In the genomic region with DNA sequence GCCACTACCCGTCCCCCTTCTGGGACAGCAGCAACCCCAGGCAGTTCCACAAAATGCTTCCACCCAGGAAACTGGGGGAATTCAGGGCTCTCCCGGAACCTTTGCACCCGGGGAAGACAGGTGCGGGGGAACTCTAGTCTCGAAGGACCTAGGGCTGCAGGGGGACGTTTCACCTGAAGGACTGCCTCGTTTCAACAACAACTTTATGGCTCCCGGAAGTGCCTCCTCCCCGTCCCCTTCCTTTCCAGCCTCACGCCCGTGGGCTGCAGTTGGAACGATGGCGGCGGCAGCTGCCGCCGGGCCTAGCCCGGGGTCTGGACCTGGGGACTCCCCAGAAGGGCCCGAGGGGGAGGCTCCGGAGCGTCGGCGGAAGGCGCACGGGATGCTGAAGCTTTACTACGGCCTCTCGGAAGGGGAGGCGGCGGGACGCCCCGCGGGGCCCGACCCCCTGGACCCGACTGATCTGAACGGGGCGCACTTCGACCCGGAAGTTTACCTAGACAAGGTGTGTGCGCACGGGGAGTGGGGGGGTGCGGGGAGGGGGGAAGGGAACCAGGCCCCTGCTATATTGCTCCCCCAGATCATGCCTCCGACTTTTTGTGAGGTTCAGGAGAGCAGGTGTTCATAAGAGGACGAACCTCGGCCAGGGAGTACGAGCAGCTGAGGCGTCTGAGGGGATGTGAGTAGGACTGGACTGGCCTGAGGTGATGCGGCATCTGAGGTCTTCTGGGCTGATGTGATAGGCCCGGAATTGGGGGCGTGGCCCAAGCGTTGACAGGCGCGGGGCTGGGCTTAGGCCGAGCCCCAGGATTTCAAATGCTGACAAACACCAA, we compare ENCODE assay signal across 8 cellular contexts. TPM values are rescaled to one million over a fixed set of nuclear protein-coding genes. Genes with fewer than 3 reads are reported as not detected.
DNase-seq lines count a peak whose midpoint lies in the region; ATAC-seq and TF ChIP-seq lines count a peak whose summit lies in the region.

A gene (plus strand): TSS at position 241 of the 833 bp plus-strand sequence. CDS start 37 bp downstream, at position 278.

- H3K27me3 Mint-ChIP-seq in activated CD4-positive, alpha-beta T cell treated with anti-CD3 and anti-CD28 coated beads for 36 hours, result no peaks in the 10 kb centered on the region

- peak within 1 kb of the TSS; percentile 75 for H3K4me3 ChIP-seq in choroid plexus epithelial cell (ENCODE audit: low read depth, low read length)

- peaks cover 4% of the 10 kb centered on the region for H3K36me3 Mint-ChIP-seq in activated CD4-positive, alpha-beta T cell treated with anti-CD3 and anti-CD28 coated beads for 36 hours (ENCODE audit: low read depth)

- intact Hi-C loops in activated CD4-positive, alpha-beta T cell treated with anti-CD3 and anti-CD28 coated beads for 36 hours (cut with DNase I, micrococcal nuclease), result loop anchor here (1.0 kb wide), 11 partner anchors 12 to 317 kb away; a partner anchor contains a TSS

- peak within 1 kb of the TSS; percentile 94 for H3K27ac Mint-ChIP-seq in activated CD4-positive, alpha-beta T cell treated with anti-CD3 and anti-CD28 coated beads for 36 hours

- peak; percentile 82 for ATAC-seq in GM19035 (IDR thresholded peaks at IDR 0.05; ENCODE audit: unreplicated experiment)
- ATAC-seq in HG03354 (IDR thresholded peaks at IDR 0.05; ENCODE audit: poor library complexity, severe bottlenecking, unreplicated experiment), result peak; percentile 79
- peak; percentile 98 for ATAC-seq in activated CD4-positive, alpha-beta T cell treated with anti-CD3 and anti-CD28 coated beads for 36 hours

- H3K9me3 Mint-ChIP-seq in activated CD4-positive, alpha-beta T cell treated with anti-CD3 and anti-CD28 coated beads for 36 hours (ENCODE audit: low read depth), result no peaks in the 10 kb centered on the region

- H3K4me1 Mint-ChIP-seq in activated CD4-positive, alpha-beta T cell treated with anti-CD3 and anti-CD28 coated beads for 36 hours, result peaks cover 12% of the 10 kb centered on the region

- H3K4me3 Mint-ChIP-seq in activated CD4-positive, alpha-beta T cell treated with anti-CD3 and anti-CD28 coated beads for 36 hours, result peak within 1 kb of the TSS; percentile 92

- POLR2A ChIA-PET in activated CD4-positive, alpha-beta T cell treated with anti-CD3 and anti-CD28 coated beads for 36 hours (lab: Charles Lee), result interaction anchor here (0.7 to 1.1 kb wide), 3 partner anchors 13 to 38 kb away, joined by 3 to 4 read pairs (median 3); a partner anchor contains a TSS

- TF ChIP-seq CTCF in AG09319 (IDR thresholded peaks at IDR 0.05; ENCODE audit: low read depth, low read length) (no peak), choroid plexus epithelial cell (conservative IDR thresholded peaks at IDR 0.05; ENCODE audit: low read depth, low read length) (no peak)

- CTCF ChIA-PET in activated CD4-positive, alpha-beta T cell treated with anti-CD3 and anti-CD28 coated beads for 36 hours (lab: Charles Lee), result interaction anchor here (0.9 to 7.5 kb wide), 3 partner anchors 13 to 70 kb away, joined by 3 to 56 read pairs (median 3); a partner anchor contains a TSS

- DNase-seq in AG09319 (ENCODE audit: extremely low read depth, low read depth) (peak; percentile 78), NCI-H510A (lab: John Stamatoyannopoulos, UW) (peak; percentile 86), choroid plexus epithelial cell (ENCODE audit: low read depth) (peak; percentile 95), kidney glomerular epithelial cell (lab: John Stamatoyannopoulos, UW) (peak; percentile 68)
- DNase-seq in activated CD4-positive, alpha-beta T cell treated with anti-CD3 and anti-CD28 coated beads for 36 hours, result peak; percentile 93
- DNase-seq in stimulated activated CD4-positive, alpha-beta T cell treated with anti-CD3 and anti-CD28 coated beads, Interleukin-15, amount 100 ng/mL, for 48 hours (ENCODE audit: low read depth in 2 of 2), result peak; percentile 80

RNA-seq across cellular contexts. Expression of the gene that starts here (rescaled TPM):
- 100 to 1,000 TPM in 1 of 2 experiments, 10 to 100 TPM in 1; 94.3 to 123 TPM for total RNA-seq in activated CD4-positive, alpha-beta T cell treated with anti-CD3 and anti-CD28 coated beads for 36 hours

Comparison
In these comparisons a context has a peak if more than half of its experiments do, and no peak if none do; other contexts are left out.
1. Peak in every context shown above with its lines: DNase-seq, ATAC-seq and H3K4me3 ChIP-seq.